ENCODE assay signal across 10 cellular contexts in genomic region chr19:1112254-1113208, GRCh38. TPM values are rescaled to one million over a fixed set of nuclear protein-coding genes. Genes with fewer than 3 reads are reported as not detected.
A peak's percentile ranks its signal among the peaks of the same experiment; 100 is the strongest.
DNase-seq lines count a peak whose midpoint lies in the region; ATAC-seq and TF ChIP-seq lines count a peak whose summit lies in the region.
"Had no signal": no experiment of that assay in that cellular context is flagged by ENCODE, and none has a peak within 500 bp of the region (broad histone marks: within the 10 kb centered on the region; RNA-seq: fewer than 3 reads in every experiment).

No MANE protein-coding gene starts in this region.

- no peak overlapping the region for H3K9ac ChIP-seq in neural progenitor cell

- peaks cover 7% of the 10 kb centered on the region for H4K20me1 ChIP-seq in neural progenitor cell (ENCODE audit: low read depth)

- H3K27me3 Mint-ChIP-seq in neural progenitor cell (ENCODE audit: insufficient read depth, low read depth), result no peaks in the 10 kb centered on the region
- H3K27me3 Mint-ChIP-seq: activated T-helper 17 cell treated with anti-CD3 and anti-CD28 coated beads, Interleukin-2, amount 50 U/mL, for 72 hours; effector memory CD8-positive, alpha-beta T cell had no signal

- H3K4me3 ChIP-seq in fibroblast of mammary gland (ENCODE audit: control insufficient read depth, low read depth, low read length), result no peak overlapping the region
- H3K4me3 ChIP-seq in neural progenitor cell, result no peak overlapping the region
- no peak overlapping the region for H3K4me3 ChIP-seq in uterus

- H3K36me3 ChIP-seq in neural progenitor cell (no peaks in the 10 kb centered on the region), uterus (no peaks in the 10 kb centered on the region)

- H3K27me3 ChIP-seq in neural progenitor cell (no peaks in the 10 kb centered on the region), uterus (no peaks in the 10 kb centered on the region)

- H3K27ac ChIP-seq in neural progenitor cell (no peak overlapping the region), uterus (peak overlapping the region; percentile 71 to 72)

- H3K4me1 Mint-ChIP-seq in neural progenitor cell, result no peaks in the 10 kb centered on the region
- H3K4me1 Mint-ChIP-seq: activated T-helper 17 cell treated with anti-CD3 and anti-CD28 coated beads, Interleukin-2, amount 50 U/mL, for 72 hours had no signal

- peaks cover 15% of the 10 kb centered on the region for H3F3A ChIP-seq in neural progenitor cell (ENCODE audit: low read depth)

- no peak overlapping the region for H3K4me2 ChIP-seq in neural progenitor cell

- no peaks in the 10 kb centered on the region for H3K36me3 Mint-ChIP-seq in neural progenitor cell

- no peak overlapping the region for H3K4me3 Mint-ChIP-seq in neural progenitor cell
- H3K4me3 Mint-ChIP-seq: activated T-helper 17 cell treated with anti-CD3 and anti-CD28 coated beads, Interleukin-2, amount 50 U/mL, for 72 hours; effector memory CD8-positive, alpha-beta T cell had no signal

- H3K4me1 ChIP-seq in neural progenitor cell (peaks cover 3% of the 10 kb centered on the region), uterus (peaks cover 5 to 7% of the 10 kb centered on the region in 2 donors)

- DNase-seq in Right ventricle myocardium inferior (ENCODE audit: missing footprints) (no peak), cardiac septum (ENCODE audit: low spot score) (no peak), fibroblast of mammary gland (ENCODE audit: low read depth) (peak; percentile 34), neural progenitor cell (ENCODE audit: low spot score) (peak; percentile 55), uterus (peak; percentile 57 to 72), NCI-H1694 (lab: John Stamatoyannopoulos, UW) (no peak)

- H2AFZ ChIP-seq in neural progenitor cell (replicated peaks), result no peak overlapping the region

- no peak for TF ChIP-seq POLR2A in uterus (IDR thresholded peaks at IDR 0.05)

- no peaks in the 10 kb centered on the region for H3K9me3 Mint-ChIP-seq in neural progenitor cell
- H3K9me3 Mint-ChIP-seq: activated T-helper 17 cell treated with anti-CD3 and anti-CD28 coated beads, Interleukin-2, amount 50 U/mL, for 72 hours; effector memory CD8-positive, alpha-beta T cell had no signal

- ATAC-seq in Right ventricle myocardium inferior, result peak; percentile 26
- no peak for ATAC-seq in GM19324 (IDR thresholded peaks at IDR 0.05; ENCODE audit: low FRiP score, unreplicated experiment)
- ATAC-seq in GM18519 (IDR thresholded peaks at IDR 0.05; ENCODE audit: low FRiP score, unreplicated experiment), result no peak

- intact Hi-C loops in Right ventricle myocardium inferior (cut with DNase I), result loop anchor here (2.0 to 5.0 kb wide), 2 partner anchors 80 to 128 kb away; partner anchors contain the start of gene ATP5F1D
- intact Hi-C loops in cardiac septum (cut with DNase I), result loop anchor here (5.0 kb wide), 1 partner anchor 80 kb away; no protein-coding TSS in a partner anchor
- intact Hi-C loops in uterus (cut with DNase I; ENCODE audit: low total_unique reads), result loop anchor here (5.0 kb wide), 1 partner anchor 80 kb away; no protein-coding TSS in a partner anchor

- H3K9me3 ChIP-seq in neural progenitor cell (ENCODE audit: low read depth) (no peaks in the 10 kb centered on the region), uterus (no peaks in the 10 kb centered on the region)

- H3K27ac Mint-ChIP-seq in neural progenitor cell, result no peak overlapping the region

- TF ChIP-seq CTCF in fibroblast of mammary gland (conservative IDR thresholded peaks at IDR 0.05; ENCODE audit: control insufficient read depth, insufficient read depth, low read depth, low read length) (no peak), neural progenitor cell (IDR thresholded peaks at IDR 0.05) (no peak), uterus (IDR thresholded peaks at IDR 0.05) (no peak)

- no peaks in the 10 kb centered on the region for H3K79me2 ChIP-seq in neural progenitor cell (ENCODE audit: low read depth)

RNA-seq across cellular contexts. Expression of gene GPX4, which starts 8.7 kb away (rescaled TPM):
- total RNA-seq in Right ventricle myocardium inferior, result 361 TPM
- 243 TPM for total RNA-seq in cardiac septum
- 289 and 439 TPM in 2 replicates for total RNA-seq in neural progenitor cell (ENCODE audit: low replicate concordance)
- total RNA-seq in uterus, result 100 to 1,000 TPM in 3 of 4 donors, 10 to 100 TPM in 1; 68.2 to 357 (median 163) TPM

RNA-seq across cellular contexts. Expression of gene POLR2E, which starts 17.4 kb away (rescaled TPM):
- total RNA-seq in Right ventricle myocardium inferior (142 TPM), cardiac septum (125 TPM), neural progenitor cell (ENCODE audit: low replicate concordance) (98.8 and 197 TPM in 2 replicates), uterus (100 to 1,000 TPM in 1 of 4 donors, 10 to 100 TPM in 3; 13.6 to 112 (median 59.8) TPM)

RNA-seq across cellular contexts. Expression of gene ARHGAP45, which starts 45.6 kb away (rescaled TPM):
- 6.6 TPM for total RNA-seq in Right ventricle myocardium inferior
- total RNA-seq in cardiac septum, result 3.7 TPM
- 9.6 and 18.2 TPM in 2 replicates for total RNA-seq in neural progenitor cell (ENCODE audit: low replicate concordance)
- total RNA-seq in uterus, result 100 to 1,000 TPM in 1 of 4 donors, 1 to 10 TPM in 3; 4.1 to 154 (median 8.6) TPM

Comparison
In these comparisons a context has a peak if more than half of its experiments do, and no peak if none do; other contexts are left out.
1. DNase-seq: peak in fibroblast of mammary gland (single experiment), neural progenitor cell (single experiment) and uterus (2 of 2); none in Right ventricle myocardium inferior (single experiment), cardiac septum (single experiment) and NCI-H1694 (single experiment).